1 cellular context compared by ENCODE assay signal in the genomic region with DNA sequence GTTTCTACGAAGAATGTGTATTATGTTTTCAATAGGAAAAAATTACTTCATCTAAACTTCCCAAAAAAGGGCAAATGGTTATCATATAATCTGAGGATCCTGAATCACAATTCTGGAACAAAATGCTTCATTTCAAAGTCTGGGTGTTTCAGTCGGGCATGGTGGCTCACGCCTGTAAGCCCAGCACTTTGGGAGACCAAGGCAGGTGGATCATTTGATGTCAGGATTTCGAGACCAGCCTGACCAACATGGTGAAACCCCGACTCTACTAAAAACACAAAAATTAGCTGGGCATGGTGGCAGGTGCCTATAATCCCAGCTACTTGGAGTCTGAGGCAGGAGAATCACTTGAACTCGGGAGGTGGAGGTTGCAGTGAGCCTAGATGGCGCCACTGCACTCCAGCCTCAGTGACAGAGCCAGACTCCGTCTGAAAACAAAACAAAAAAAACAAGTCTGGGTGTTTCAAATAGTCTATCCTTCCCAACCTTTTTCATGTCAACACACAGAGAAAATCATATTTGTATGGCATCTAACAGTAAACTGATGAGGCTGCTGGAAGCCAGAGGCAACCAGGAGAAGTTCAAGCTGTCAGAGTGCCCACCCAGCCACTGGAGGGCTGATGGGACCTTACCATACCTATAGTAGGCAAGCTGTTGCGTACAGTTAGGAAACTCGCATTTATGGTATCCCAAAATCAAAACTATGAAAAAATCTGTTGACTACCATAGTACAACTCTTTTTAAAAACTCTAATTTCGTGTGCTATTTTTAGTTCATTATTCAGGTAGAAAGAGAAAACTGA.
TF ChIP-seq lines count a peak whose summit lies in the region.

No MANE protein-coding gene starts in this region.

TF ChIP-seq in K562, 482 proteins besides CTCF, POLR2A, EP300 and RAD21 (continued from another document):
- TF ChIP-seq, protein P1, sequence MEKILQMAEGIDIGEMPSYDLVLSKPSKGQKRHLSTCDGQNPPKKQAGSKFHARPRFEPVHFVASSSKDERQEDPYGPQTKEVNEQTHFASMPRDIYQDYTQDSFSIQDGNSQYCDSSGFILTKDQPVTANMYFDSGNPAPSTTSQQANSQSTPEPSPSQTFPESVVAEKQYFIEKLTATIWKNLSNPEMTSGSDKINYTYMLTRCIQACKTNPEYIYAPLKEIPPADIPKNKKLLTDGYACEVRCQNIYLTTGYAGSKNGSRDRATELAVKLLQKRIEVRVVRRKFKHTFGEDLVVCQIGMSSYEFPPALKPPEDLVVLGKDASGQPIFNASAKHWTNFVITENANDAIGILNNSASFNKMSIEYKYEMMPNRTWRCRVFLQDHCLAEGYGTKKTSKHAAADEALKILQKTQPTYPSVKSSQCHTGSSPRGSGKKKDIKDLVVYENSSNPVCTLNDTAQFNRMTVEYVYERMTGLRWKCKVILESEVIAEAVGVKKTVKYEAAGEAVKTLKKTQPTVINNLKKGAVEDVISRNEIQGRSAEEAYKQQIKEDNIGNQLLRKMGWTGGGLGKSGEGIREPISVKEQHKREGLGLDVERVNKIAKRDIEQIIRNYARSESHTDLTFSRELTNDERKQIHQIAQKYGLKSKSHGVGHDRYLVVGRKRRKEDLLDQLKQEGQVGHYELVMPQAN (IDR thresholded peaks at IDR 0.05; ENCODE audit: borderline replicate concordance), result no peak
- TF ChIP-seq MTA3 (IDR thresholded peaks at IDR 0.05; ENCODE audit: borderline replicate concordance) (no peak), ZNF12 (CRISPR knock-in tag; IDR thresholded peaks at IDR 0.05) (no peak), ZBTB1 (CRISPR knock-in tag; IDR thresholded peaks at IDR 0.05; ENCODE audit: borderline replicate concordance, low read depth) (no peak), SMAD4 (CRISPR knock-in tag; conservative IDR thresholded peaks at IDR 0.05) (peak; percentile 50; the same call in 1 of the 2 replicates), PHF21A (IDR thresholded peaks at IDR 0.05; ENCODE audit: borderline replicate concordance, low read depth) (no peak), PTRF (tag; IDR thresholded peaks at IDR 0.05) (no peak), IFI16 (CRISPR knock-in tag; IDR thresholded peaks at IDR 0.05) (no peak), SMAD1 (IDR thresholded peaks at IDR 0.05; ENCODE audit: low read depth, low read length, partially characterized antibody) (no peak), BCOR (IDR thresholded peaks at IDR 0.05) (no peak), CC2D1A (IDR thresholded peaks at IDR 0.05) (0 out of 2 replicates have a peak, but pooled peaks have one; percentile 51), KDM1A (IDR thresholded peaks at IDR 0.05) (no peak), DNMT1 (IDR thresholded peaks at IDR 0.05) (no peak), NEUROD1 (IDR thresholded peaks at IDR 0.05; ENCODE audit: borderline replicate concordance, low read depth, low read length, partially characterized antibody) (no peak), EP400 (IDR thresholded peaks at IDR 0.05) (peak; percentile 8; the same call in 1 of the 2 replicates), SIN3B (IDR thresholded peaks at IDR 0.05; ENCODE audit: low read depth) (no peak), HDAC3 (IDR thresholded peaks at IDR 0.05; ENCODE audit: borderline replicate concordance, partially characterized antibody) (no peak), IRF2 (CRISPR knock-in tag; IDR thresholded peaks at IDR 0.05) (no peak), RBFOX2 (IDR thresholded peaks at IDR 0.05; ENCODE audit: low read depth, low read length) (peak; percentile 14; the same call in 1 of the 2 replicates), CBFB (CRISPR knock-in tag; IDR thresholded peaks at IDR 0.05) (no peak), SMARCA5 (IDR thresholded peaks at IDR 0.05) (no peak), DPF2 (IDR thresholded peaks at IDR 0.05) (no peak), TEAD4 (IDR thresholded peaks at IDR 0.05; ENCODE audit: low read length) (no peak), TEAD4 (CRISPR knock-in tag; IDR thresholded peaks at IDR 0.05; ENCODE audit: borderline replicate concordance) (no peak), SMARCA4 (IDR thresholded peaks at IDR 0.05) (no peak), FOXM1 (IDR thresholded peaks at IDR 0.05; ENCODE audit: low read depth) (no peak), FOXM1 (CRISPR knock-in tag; IDR thresholded peaks at IDR 0.05; ENCODE audit: low read depth) (no peak), LARP7 (IDR thresholded peaks at IDR 0.05) (no peak)
- TF ChIP-seq, protein P2, sequence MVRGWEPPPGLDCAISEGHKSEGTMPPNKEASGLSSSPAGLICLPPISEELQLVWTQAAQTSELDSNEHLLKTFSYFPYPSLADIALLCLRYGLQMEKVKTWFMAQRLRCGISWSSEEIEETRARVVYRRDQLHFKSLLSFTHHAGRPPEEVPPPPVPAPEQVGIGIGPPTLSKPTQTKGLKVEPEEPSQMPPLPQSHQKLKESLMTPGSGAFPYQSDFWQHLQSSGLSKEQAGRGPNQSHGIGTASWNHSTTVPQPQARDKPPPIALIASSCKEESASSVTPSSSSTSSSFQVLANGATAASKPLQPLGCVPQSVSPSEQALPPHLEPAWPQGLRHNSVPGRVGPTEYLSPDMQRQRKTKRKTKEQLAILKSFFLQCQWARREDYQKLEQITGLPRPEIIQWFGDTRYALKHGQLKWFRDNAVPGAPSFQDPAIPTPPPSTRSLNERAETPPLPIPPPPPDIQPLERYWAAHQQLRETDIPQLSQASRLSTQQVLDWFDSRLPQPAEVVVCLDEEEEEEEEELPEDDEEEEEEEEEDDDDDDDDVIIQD (CRISPR knock-in tag; IDR thresholded peaks at IDR 0.05), result no peak
- TF ChIP-seq, protein P3, sequence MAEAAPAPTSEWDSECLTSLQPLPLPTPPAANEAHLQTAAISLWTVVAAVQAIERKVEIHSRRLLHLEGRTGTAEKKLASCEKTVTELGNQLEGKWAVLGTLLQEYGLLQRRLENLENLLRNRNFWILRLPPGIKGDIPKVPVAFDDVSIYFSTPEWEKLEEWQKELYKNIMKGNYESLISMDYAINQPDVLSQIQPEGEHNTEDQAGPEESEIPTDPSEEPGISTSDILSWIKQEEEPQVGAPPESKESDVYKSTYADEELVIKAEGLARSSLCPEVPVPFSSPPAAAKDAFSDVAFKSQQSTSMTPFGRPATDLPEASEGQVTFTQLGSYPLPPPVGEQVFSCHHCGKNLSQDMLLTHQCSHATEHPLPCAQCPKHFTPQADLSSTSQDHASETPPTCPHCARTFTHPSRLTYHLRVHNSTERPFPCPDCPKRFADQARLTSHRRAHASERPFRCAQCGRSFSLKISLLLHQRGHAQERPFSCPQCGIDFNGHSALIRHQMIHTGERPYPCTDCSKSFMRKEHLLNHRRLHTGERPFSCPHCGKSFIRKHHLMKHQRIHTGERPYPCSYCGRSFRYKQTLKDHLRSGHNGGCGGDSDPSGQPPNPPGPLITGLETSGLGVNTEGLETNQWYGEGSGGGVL (CRISPR knock-in tag; IDR thresholded peaks at IDR 0.05), result no peak
- TF ChIP-seq, protein P4, sequence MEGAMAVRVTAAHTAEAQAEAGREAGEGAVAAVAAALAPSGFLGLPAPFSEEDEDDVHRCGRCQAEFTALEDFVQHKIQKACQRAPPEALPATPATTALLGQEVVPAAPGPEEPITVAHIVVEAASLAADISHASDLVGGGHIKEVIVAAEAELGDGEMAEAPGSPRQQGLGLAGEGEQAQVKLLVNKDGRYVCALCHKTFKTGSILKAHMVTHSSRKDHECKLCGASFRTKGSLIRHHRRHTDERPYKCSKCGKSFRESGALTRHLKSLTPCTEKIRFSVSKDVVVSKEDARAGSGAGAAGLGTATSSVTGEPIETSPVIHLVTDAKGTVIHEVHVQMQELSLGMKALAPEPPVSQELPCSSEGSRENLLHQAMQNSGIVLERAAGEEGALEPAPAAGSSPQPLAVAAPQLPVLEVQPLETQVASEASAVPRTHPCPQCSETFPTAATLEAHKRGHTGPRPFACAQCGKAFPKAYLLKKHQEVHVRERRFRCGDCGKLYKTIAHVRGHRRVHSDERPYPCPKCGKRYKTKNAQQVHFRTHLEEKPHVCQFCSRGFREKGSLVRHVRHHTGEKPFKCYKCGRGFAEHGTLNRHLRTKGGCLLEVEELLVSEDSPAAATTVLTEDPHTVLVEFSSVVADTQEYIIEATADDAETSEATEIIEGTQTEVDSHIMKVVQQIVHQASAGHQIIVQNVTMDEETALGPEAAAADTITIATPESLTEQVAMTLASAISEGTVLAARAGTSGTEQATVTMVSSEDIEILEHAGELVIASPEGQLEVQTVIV (CRISPR knock-in tag; IDR thresholded peaks at IDR 0.05; ENCODE audit: borderline replicate concordance), result no peak
- TF ChIP-seq, protein P5, sequence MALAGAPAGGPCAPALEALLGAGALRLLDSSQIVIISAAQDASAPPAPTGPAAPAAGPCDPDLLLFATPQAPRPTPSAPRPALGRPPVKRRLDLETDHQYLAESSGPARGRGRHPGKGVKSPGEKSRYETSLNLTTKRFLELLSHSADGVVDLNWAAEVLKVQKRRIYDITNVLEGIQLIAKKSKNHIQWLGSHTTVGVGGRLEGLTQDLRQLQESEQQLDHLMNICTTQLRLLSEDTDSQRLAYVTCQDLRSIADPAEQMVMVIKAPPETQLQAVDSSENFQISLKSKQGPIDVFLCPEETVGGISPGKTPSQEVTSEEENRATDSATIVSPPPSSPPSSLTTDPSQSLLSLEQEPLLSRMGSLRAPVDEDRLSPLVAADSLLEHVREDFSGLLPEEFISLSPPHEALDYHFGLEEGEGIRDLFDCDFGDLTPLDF (CRISPR knock-in tag; IDR thresholded peaks at IDR 0.05), result no peak
- TF ChIP-seq, protein P6, sequence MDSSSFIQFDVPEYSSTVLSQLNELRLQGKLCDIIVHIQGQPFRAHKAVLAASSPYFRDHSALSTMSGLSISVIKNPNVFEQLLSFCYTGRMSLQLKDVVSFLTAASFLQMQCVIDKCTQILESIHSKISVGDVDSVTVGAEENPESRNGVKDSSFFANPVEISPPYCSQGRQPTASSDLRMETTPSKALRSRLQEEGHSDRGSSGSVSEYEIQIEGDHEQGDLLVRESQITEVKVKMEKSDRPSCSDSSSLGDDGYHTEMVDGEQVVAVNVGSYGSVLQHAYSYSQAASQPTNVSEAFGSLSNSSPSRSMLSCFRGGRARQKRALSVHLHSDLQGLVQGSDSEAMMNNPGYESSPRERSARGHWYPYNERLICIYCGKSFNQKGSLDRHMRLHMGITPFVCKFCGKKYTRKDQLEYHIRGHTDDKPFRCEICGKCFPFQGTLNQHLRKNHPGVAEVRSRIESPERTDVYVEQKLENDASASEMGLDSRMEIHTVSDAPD (CRISPR knock-in tag; IDR thresholded peaks at IDR 0.05), result no peak
- TF ChIP-seq, protein P7, sequence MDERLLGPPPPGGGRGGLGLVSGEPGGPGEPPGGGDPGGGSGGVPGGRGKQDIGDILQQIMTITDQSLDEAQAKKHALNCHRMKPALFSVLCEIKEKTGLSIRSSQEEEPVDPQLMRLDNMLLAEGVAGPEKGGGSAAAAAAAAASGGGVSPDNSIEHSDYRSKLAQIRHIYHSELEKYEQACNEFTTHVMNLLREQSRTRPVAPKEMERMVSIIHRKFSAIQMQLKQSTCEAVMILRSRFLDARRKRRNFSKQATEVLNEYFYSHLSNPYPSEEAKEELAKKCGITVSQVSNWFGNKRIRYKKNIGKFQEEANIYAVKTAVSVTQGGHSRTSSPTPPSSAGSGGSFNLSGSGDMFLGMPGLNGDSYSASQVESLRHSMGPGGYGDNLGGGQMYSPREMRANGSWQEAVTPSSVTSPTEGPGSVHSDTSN (CRISPR knock-in tag; IDR thresholded peaks at IDR 0.05; ENCODE audit: low read depth), result no peak
- TF ChIP-seq, protein P7 (tag; conservative IDR thresholded peaks at IDR 0.05; ENCODE audit: low read depth), result no peak
- TF ChIP-seq, protein P8, sequence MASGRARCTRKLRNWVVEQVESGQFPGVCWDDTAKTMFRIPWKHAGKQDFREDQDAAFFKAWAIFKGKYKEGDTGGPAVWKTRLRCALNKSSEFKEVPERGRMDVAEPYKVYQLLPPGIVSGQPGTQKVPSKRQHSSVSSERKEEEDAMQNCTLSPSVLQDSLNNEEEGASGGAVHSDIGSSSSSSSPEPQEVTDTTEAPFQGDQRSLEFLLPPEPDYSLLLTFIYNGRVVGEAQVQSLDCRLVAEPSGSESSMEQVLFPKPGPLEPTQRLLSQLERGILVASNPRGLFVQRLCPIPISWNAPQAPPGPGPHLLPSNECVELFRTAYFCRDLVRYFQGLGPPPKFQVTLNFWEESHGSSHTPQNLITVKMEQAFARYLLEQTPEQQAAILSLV (tag; IDR thresholded peaks at IDR 0.05), result no peak
- TF ChIP-seq, protein P9, sequence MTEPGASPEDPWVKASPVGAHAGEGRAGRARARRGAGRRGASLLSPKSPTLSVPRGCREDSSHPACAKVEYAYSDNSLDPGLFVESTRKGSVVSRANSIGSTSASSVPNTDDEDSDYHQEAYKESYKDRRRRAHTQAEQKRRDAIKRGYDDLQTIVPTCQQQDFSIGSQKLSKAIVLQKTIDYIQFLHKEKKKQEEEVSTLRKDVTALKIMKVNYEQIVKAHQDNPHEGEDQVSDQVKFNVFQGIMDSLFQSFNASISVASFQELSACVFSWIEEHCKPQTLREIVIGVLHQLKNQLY (CRISPR knock-in tag; conservative IDR thresholded peaks at IDR 0.05), result no peak
TF ChIP-seq in K562: peak in this region for 6.
